Comparison of ENCODE assay signal across 26 cellular contexts in the genomic region with DNA sequence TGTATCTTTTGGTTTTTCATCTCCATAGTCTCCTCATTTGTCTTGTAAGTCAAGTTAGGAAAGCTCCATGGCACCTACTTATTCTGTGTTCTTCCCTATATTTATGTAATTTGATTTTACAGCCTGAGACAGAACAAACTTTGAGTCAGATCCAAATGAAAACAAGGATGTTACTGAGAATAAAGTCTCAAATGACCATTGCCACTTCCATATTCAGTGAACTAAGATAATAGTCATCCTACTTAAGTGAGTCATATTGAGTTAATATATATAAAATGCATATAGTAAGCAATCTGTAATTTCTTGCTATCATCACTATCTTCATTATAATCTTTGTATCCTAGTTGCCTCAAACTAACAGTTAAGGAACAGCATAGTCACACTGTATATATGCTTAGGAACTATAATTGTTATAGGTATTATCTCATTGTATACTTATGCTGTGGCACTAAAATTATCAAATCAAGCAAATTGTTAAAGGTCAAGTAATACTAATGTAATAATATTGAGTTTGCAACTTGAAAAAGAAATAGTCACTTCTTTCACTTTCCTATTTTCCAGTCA. TPM values are rescaled to one million over a fixed set of nuclear protein-coding genes. Genes with fewer than 3 reads are reported as not detected.
A peak's percentile ranks its signal among the peaks of the same experiment; 100 is the strongest.
DNase-seq lines count a peak whose midpoint lies in the region; ATAC-seq and TF ChIP-seq lines count a peak whose summit lies in the region.
"Had no signal": no experiment of that assay in that cellular context is flagged by ENCODE, and none has a peak within 500 bp of the region (broad histone marks: within the 10 kb centered on the region; RNA-seq: fewer than 3 reads in every experiment).

No MANE protein-coding gene starts in this region.

- H3K27ac ChIP-seq in 22Rv1, result peak overlapping the region; percentile 32
- H3K27ac ChIP-seq: cardiac muscle cell, KMS-11, lower lobe of right lung, sigmoid colon, upper lobe of left lung, WERI-Rb-1 had no signal

- H3K36me3 Mint-ChIP-seq in HFFc6 (ENCODE audit: low read depth), result peaks cover 70% of the 10 kb centered on the region

- ATAC-seq in SK-N-SH treated with all-trans-retinoic acid at 6 μM for 48 hours, result peak; percentile 30; the same call in 2 of the 3 replicates
- ATAC-seq: GM12878, lower lobe of right lung, T-helper 17 cell had no signal

- peaks cover 2% of the 10 kb centered on the region; the same call in 1 of the 2 replicates for H3K27me3 Mint-ChIP-seq in HFFc6 (ENCODE audit: insufficient read depth)
- H3K27me3 Mint-ChIP-seq: activated CD4-positive, alpha-beta T cell treated with anti-CD3 and anti-CD28 coated beads, Interleukin-2, amount 10 ng/mL, durations not matched to agents 24 days and 14 days; T-helper 17 cell had no signal

- no peaks in the 10 kb centered on the region for H3K9me3 Mint-ChIP-seq in HFFc6
- H3K9me3 Mint-ChIP-seq: activated CD4-positive, alpha-beta T cell treated with anti-CD3 and anti-CD28 coated beads, Interleukin-2, amount 10 ng/mL, durations not matched to agents 24 days and 14 days; endodermal cell; neural crest cell had no signal

- peak; percentile 57 for DNase-seq in HFFc6
- DNase-seq in fibroblast of mammary gland (ENCODE audit: low read depth), result peak; percentile 59
- DNase-seq in putamen (ENCODE audit: low spot score), result no peak
- DNase-seq in central memory CD4-positive, alpha-beta T cell, result no peak
- no peak for DNase-seq in NCI-H2029 (lab: John Stamatoyannopoulos, UW)
- no peak for DNase-seq in NCI-H446 (lab: John Stamatoyannopoulos, UW)
- DNase-seq: activated CD4-positive, alpha-beta T cell treated with anti-CD3 and anti-CD28 coated beads, Interleukin-2, amount 10 ng/mL, durations not matched to agents 24 days and 14 days; activated naive CD4-positive, alpha-beta T cell treated with Interleukin-2 at 50 U/mL for 16 hours; activated T-cell treated with anti-CD3 and anti-CD28 coated beads, Interleukin-2, amount 50 U/mL, for 48 hours; amniotic stem cell; BE2C; DMS79; endodermal cell; lower lobe of right lung; NCI-H524; NK-92 treated with Interleukin-12 subunit alpha and Interleukin-12 subunit beta, amount 100 ng/mL, for 24 hours; sigmoid colon; T-helper 17 cell; upper lobe of left lung; WERI-Rb-1 had no signal

- TF ChIP-seq CTCF in 22Rv1 (IDR thresholded peaks at IDR 0.05) (no peak), HFFc6 (IDR thresholded peaks at IDR 0.05) (no peak), fibroblast of mammary gland (conservative IDR thresholded peaks at IDR 0.05; ENCODE audit: control insufficient read depth, insufficient read depth, low read depth, low read length) (no peak)

- H3K27ac Mint-ChIP-seq in HFFc6, result peak overlapping the region; percentile 76
- H3K27ac Mint-ChIP-seq: activated CD4-positive, alpha-beta T cell treated with anti-CD3 and anti-CD28 coated beads, Interleukin-2, amount 10 ng/mL, durations not matched to agents 24 days and 14 days; endodermal cell; T-helper 17 cell had no signal

- peaks cover 40% of the 10 kb centered on the region for H3K4me1 Mint-ChIP-seq in HFFc6 (ENCODE audit: low read depth)
- H3K4me1 Mint-ChIP-seq: activated CD4-positive, alpha-beta T cell treated with anti-CD3 and anti-CD28 coated beads, Interleukin-2, amount 10 ng/mL, durations not matched to agents 24 days and 14 days; neural crest cell; T-helper 17 cell had no signal

- H3K4me3 ChIP-seq in fibroblast of mammary gland (ENCODE audit: control insufficient read depth, low read depth, low read length), result no peak overlapping the region
- H3K4me3 ChIP-seq: cardiac muscle cell, GM12878, lower lobe of right lung, sigmoid colon, upper lobe of left lung had no signal

- peak overlapping the region; percentile 26; the same call in 1 of the 2 replicates for H3K4me3 Mint-ChIP-seq in HFFc6
- H3K4me3 Mint-ChIP-seq: activated CD4-positive, alpha-beta T cell treated with anti-CD3 and anti-CD28 coated beads, Interleukin-2, amount 10 ng/mL, durations not matched to agents 24 days and 14 days; endodermal cell; neural crest cell; T-helper 17 cell had no signal

TF ChIP-seq in SK-N-SH treated with all-trans-retinoic acid at 6 μM for 48 hours, 23 proteins besides CTCF, POLR2A, EP300 and RAD21:
- TF ChIP-seq, protein P1, sequence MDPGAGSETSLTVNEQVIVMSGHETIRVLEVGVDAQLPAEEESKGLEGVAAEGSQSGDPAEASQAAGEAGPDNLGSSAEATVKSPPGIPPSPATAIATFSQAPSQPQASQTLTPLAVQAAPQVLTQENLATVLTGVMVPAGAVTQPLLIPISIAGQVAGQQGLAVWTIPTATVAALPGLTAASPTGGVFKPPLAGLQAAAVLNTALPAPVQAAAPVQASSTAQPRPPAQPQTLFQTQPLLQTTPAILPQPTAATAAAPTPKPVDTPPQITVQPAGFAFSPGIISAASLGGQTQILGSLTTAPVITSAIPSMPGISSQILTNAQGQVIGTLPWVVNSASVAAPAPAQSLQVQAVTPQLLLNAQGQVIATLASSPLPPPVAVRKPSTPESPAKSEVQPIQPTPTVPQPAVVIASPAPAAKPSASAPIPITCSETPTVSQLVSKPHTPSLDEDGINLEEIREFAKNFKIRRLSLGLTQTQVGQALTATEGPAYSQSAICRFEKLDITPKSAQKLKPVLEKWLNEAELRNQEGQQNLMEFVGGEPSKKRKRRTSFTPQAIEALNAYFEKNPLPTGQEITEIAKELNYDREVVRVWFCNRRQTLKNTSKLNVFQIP (CRISPR knock-in tag; IDR thresholded peaks at IDR 0.05; ENCODE audit: borderline replicate concordance, low read depth), result no peak
- TF ChIP-seq ZNF565 (CRISPR knock-in tag; conservative IDR thresholded peaks at IDR 0.05; ENCODE audit: low read depth) (no peak), TCF4 (CRISPR knock-in tag; IDR thresholded peaks at IDR 0.05; ENCODE audit: borderline replicate concordance) (no peak), ZNF8 (CRISPR knock-in tag; IDR thresholded peaks at IDR 0.05) (no peak), PPARA (CRISPR knock-in tag; IDR thresholded peaks at IDR 0.05; ENCODE audit: borderline replicate concordance) (no peak), ZNF70 (CRISPR knock-in tag; IDR thresholded peaks at IDR 0.05) (no peak), ZC3H10 (CRISPR knock-in tag; IDR thresholded peaks at IDR 0.05) (no peak), CSDC2 (CRISPR knock-in tag; IDR thresholded peaks at IDR 0.05) (no peak), BACH2 (CRISPR knock-in tag; IDR thresholded peaks at IDR 0.05; ENCODE audit: borderline replicate concordance) (no peak), RARB (CRISPR knock-in tag; IDR thresholded peaks at IDR 0.05) (no peak), ESRRG (CRISPR knock-in tag; IDR thresholded peaks at IDR 0.05) (no peak), ZFP3 (CRISPR knock-in tag; IDR thresholded peaks at IDR 0.05) (no peak)
- TF ChIP-seq, protein P2, sequence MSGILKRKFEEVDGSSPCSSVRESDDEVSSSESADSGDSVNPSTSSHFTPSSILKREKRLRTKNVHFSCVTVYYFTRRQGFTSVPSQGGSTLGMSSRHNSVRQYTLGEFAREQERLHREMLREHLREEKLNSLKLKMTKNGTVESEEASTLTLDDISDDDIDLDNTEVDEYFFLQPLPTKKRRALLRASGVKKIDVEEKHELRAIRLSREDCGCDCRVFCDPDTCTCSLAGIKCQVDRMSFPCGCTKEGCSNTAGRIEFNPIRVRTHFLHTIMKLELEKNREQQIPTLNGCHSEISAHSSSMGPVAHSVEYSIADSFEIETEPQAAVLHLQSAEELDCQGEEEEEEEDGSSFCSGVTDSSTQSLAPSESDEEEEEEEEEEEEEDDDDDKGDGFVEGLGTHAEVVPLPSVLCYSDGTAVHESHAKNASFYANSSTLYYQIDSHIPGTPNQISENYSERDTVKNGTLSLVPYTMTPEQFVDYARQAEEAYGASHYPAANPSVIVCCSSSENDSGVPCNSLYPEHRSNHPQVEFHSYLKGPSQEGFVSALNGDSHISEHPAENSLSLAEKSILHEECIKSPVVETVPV (CRISPR knock-in tag; IDR thresholded peaks at IDR 0.05), result no peak

RNA-seq across cellular contexts. Expression of a gene that starts 30.8 kb away (rescaled TPM):
- 10 to 100 TPM; 41.3 to 48.9 (median 46.3) TPM for total RNA-seq in HFFc6 (2021; fragmentation: NEBNext Ultra II Directional; extraction: Animal tissue kit (Norgen Biotek cat#: 25700))

RNA-seq across cellular contexts. Expression of a gene that starts 31.0 kb away (rescaled TPM):
- 10 to 100 TPM; 10.2 to 13.4 (median 11.7) TPM for total RNA-seq in HFFc6 (2021; fragmentation: NEBNext Ultra II Directional; extraction: Animal tissue kit (Norgen Biotek cat#: 25700))

Comparison
In these comparisons a context has a peak if more than half of its experiments do, and no peak if none do; other contexts are left out.
1. DNase-seq: peak in HFFc6 (single experiment) and fibroblast of mammary gland (single experiment); none in putamen (single experiment), central memory CD4-positive, alpha-beta T cell (single experiment), NCI-H2029 (single experiment) and NCI-H446 (0 of 2).